ENCODE assay signal across 7 cellular contexts in genomic region chr13:64471916-64472315, GRCh38.
DNase-seq lines count a peak whose midpoint lies in the region; ATAC-seq, FAIRE-seq and TF ChIP-seq lines count a peak whose summit lies in the region.

No MANE protein-coding gene starts in this region.

- H3K36me3 Mint-ChIP-seq in activated naive CD4-positive, alpha-beta T cell treated with anti-CD3 and anti-CD28 coated beads, Interleukin-2, amount 50 U/mL, for 72 hours, result no peaks in the 10 kb centered on the region

- POLR2A ChIA-PET in HEK293T (lab: Yijun Ruan, JAX), result no interaction called here

- TF ChIP-seq POLR2A in H54 (IDR thresholded peaks at IDR 0.05; ENCODE audit: low read depth, low read length), result no peak

- no peak overlapping the region for H3K27ac ChIP-seq in coronary artery

- H3K27ac Mint-ChIP-seq in activated naive CD4-positive, alpha-beta T cell treated with anti-CD3 and anti-CD28 coated beads, Interleukin-2, amount 50 U/mL, for 72 hours, result no peak overlapping the region

- TF ChIP-seq CTCF in coronary artery (IDR thresholded peaks at IDR 0.05), result peak; percentile 21

- ATAC-seq in activated naive CD4-positive, alpha-beta T cell treated with anti-CD3 and anti-CD28 coated beads, Interleukin-2, amount 50 U/mL, for 72 hours, result no peak

- H3K4me3 ChIP-seq in coronary artery, result no peak overlapping the region

- CTCF ChIA-PET in HEK293T (lab: Yijun Ruan, JAX), result interaction anchor here (0.7 to 1.8 kb wide), 3 partner anchors 100 to 1166 kb away, joined by 3 to 7 read pairs (median 5); no protein-coding TSS in a partner anchor

- no peak for FAIRE-seq in H54 (lab: Jason Lieb, UNC)

- H3K9me3 Mint-ChIP-seq in activated naive CD4-positive, alpha-beta T cell treated with anti-CD3 and anti-CD28 coated beads, Interleukin-2, amount 50 U/mL, for 72 hours, result peaks cover 5 to 7% of the 10 kb centered on the region in 2 donors

- DNase-seq in HEK293T (ENCODE audit: extremely low spot score), result peak; percentile 58
- DNase-seq in NCI-H526 (lab: John Stamatoyannopoulos, UW), result peak; percentile 58 to 67
- DNase-seq in coronary artery (ENCODE audit: low spot score), result no peak
- peak; percentile 37 for DNase-seq in renal cortical epithelial cell (ENCODE audit: low read depth)
- DNase-seq in activated CD4-positive, alpha-beta T cell treated with anti-CD3 and anti-CD28 coated beads, Interleukin-2, amount 50 U/mL, for 48 hours, result no peak
- no peak for DNase-seq in activated naive CD4-positive, alpha-beta T cell treated with anti-CD3 and anti-CD28 coated beads, Interleukin-2, amount 50 U/mL, for 72 hours (ENCODE audit: low spot score in 2 of 2)
- no peak for DNase-seq in H54 (ENCODE audit: insufficient read length, low spot score)

TF ChIP-seq in HEK293T, 16 proteins besides CTCF, POLR2A, EP300 and RAD21:
- TF ChIP-seq LEF1 (IDR thresholded peaks at IDR 0.05; ENCODE audit: borderline replicate concordance), result no peak

Comparison
In these comparisons a context has a peak if more than half of its experiments do, and no peak if none do; other contexts are left out.
1. DNase-seq: peak in HEK293T (single experiment), NCI-H526 (2 of 2) and renal cortical epithelial cell (single experiment); none in coronary artery (single experiment), activated CD4-positive, alpha-beta T cell treated with anti-CD3 and anti-CD28 coated beads, Interleukin-2, amount 50 U/mL, for 48 hours (0 of 2), activated naive CD4-positive, alpha-beta T cell treated with anti-CD3 and anti-CD28 coated beads, Interleukin-2, amount 50 U/mL, for 72 hours (0 of 2) and H54 (single experiment).